In the genomic region with DNA sequence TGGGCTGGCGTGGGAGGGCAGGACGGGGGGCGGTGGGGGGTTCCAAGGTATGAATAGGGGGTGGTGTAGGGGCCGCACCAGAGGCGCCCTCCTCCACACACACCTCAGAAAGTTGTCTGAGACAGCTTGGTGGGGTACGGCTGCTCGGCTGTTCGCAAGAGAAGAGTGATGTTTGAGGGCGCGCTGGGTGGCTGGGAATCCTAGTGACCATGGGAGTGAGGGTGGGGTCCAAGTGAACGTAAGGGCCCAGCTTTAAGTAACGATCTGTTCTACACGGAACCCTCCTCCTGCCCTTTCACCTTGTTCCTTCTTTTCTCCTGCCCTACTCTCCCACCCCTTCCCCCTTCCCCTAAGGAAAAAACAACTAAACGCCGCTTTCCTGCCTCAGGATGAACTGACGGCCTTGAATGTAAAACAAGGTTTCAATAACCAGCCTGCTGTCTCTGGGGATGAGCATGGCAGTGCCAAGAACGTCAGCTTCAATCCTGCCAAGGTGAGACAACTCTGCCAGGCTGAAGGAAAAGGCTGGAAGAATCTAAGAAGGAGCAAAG, we compare ENCODE assay signal across 8 cellular contexts. TPM values are rescaled to one million over a fixed set of nuclear protein-coding genes. Genes with fewer than 3 reads are reported as not detected.
DNase-seq lines count a peak whose midpoint lies in the region; ATAC-seq and TF ChIP-seq lines count a peak whose summit lies in the region.

No MANE protein-coding gene starts in this region.

- DNase-seq in CD4-positive, CD25-positive, alpha-beta regulatory T cell, result no peak
- DNase-seq in cardiac fibroblast (ENCODE audit: low read depth in 2 of 2), result no peak
- peak; percentile 37 for DNase-seq in medulla oblongata (ENCODE audit: extremely low spot score)
- DNase-seq in NCI-H1436 treated with DMSO at 0.1 percent for 48 hours (lab: John Stamatoyannopoulos, UW), result no peak
- DNase-seq in HK-2 (ENCODE audit: unreplicated experiment), result no peak
- DNase-seq in glomerular visceral epithelial cell (ENCODE audit: extremely low spot score), result no peak
- no peak for DNase-seq in stimulated activated CD4-positive, alpha-beta T cell treated with anti-CD3 and anti-CD28 coated beads, Interleukin-15, amount 100 ng/mL, for 24 hours

- peaks cover 0 to 42% (median 3%) of the 10 kb centered on the region in 4 donors for H3K4me1 Mint-ChIP-seq in CD4-positive, CD25-positive, alpha-beta regulatory T cell

- H3K4me3 Mint-ChIP-seq in CD4-positive, CD25-positive, alpha-beta regulatory T cell, result peak overlapping the region; percentile 91 to 95 (median 92)

- H3K27ac Mint-ChIP-seq in CD4-positive, CD25-positive, alpha-beta regulatory T cell, result peak overlapping the region in 2 of 3 donors; percentile 71 to 93

- H3K27me3 ChIP-seq in CD4-positive, CD25-positive, alpha-beta regulatory T cell (ENCODE audit: control insufficient read depth, insufficient read depth, low read length), result no peaks in the 10 kb centered on the region
- peaks cover 26% of the 10 kb centered on the region for H3K27me3 ChIP-seq in HUES48 (ENCODE audit: control insufficient read depth, insufficient read depth, low read length)

- TF ChIP-seq CTCF in cardiac fibroblast (IDR thresholded peaks at IDR 0.05; ENCODE audit: low read depth, low read length), result no peak

- H3K9ac ChIP-seq in HUES48 (ENCODE audit: low read depth, low read length), result no peak overlapping the region

- H3K36me3 ChIP-seq in CD4-positive, CD25-positive, alpha-beta regulatory T cell (ENCODE audit: control insufficient read depth, insufficient read depth, low read length), result peaks cover 29% of the 10 kb centered on the region
- H3K36me3 ChIP-seq in HUES48 (ENCODE audit: control insufficient read depth, insufficient read depth, low read length), result peaks cover 36% of the 10 kb centered on the region

- no peaks in the 10 kb centered on the region for H3K9me3 Mint-ChIP-seq in CD4-positive, CD25-positive, alpha-beta regulatory T cell

- no peaks in the 10 kb centered on the region for H3K27me3 Mint-ChIP-seq in CD4-positive, CD25-positive, alpha-beta regulatory T cell

- H3K4me3 ChIP-seq in CD4-positive, CD25-positive, alpha-beta regulatory T cell (ENCODE audit: low read depth, low read length), result peak overlapping the region; percentile 66
- peak overlapping the region; percentile 66 for H3K4me3 ChIP-seq in HUES48 (ENCODE audit: low read depth, low read length)
- H3K4me3 ChIP-seq in cardiac fibroblast (replicated peaks in 1 of 2; ENCODE audit: low read depth in 2 of 2, low read length in 2 of 2), result peak overlapping the region; percentile 62 to 67

- no peak for ATAC-seq in CD4-positive, CD25-positive, alpha-beta regulatory T cell (ENCODE audit: low read depth in 2 of 2)

- peaks cover 19% of the 10 kb centered on the region for H3K4me1 ChIP-seq in CD4-positive, CD25-positive, alpha-beta regulatory T cell (ENCODE audit: control insufficient read depth, insufficient read depth, low read length, poor library complexity, severe bottlenecking)
- H3K4me1 ChIP-seq in HUES48 (ENCODE audit: control insufficient read depth, insufficient read depth, low read length), result 0 out of 2 replicates have a peak, but pooled peaks cover 6% of the 10 kb centered on the region

- peak overlapping the region; percentile 84 for H3K27ac ChIP-seq in CD4-positive, CD25-positive, alpha-beta regulatory T cell (ENCODE audit: insufficient read depth, low read length, poor library complexity, severe bottlenecking)
- peak overlapping the region; percentile 83 for H3K27ac ChIP-seq in HUES48 (ENCODE audit: low read depth, low read length)

- no peaks in the 10 kb centered on the region for H3K9me3 ChIP-seq in CD4-positive, CD25-positive, alpha-beta regulatory T cell (ENCODE audit: control insufficient read depth in 2 of 2, low read length in 2 of 2)
- H3K9me3 ChIP-seq in HUES48 (ENCODE audit: control insufficient read depth, insufficient read depth, low read length), result peaks cover 46% of the 10 kb centered on the region

- peaks cover 16% of the 10 kb centered on the region for H3K36me3 Mint-ChIP-seq in CD4-positive, CD25-positive, alpha-beta regulatory T cell

RNA-seq across cellular contexts. Expression of a gene that starts 0.7 kb away (rescaled TPM):
- 83.8 TPM for total RNA-seq in CD4-positive, CD25-positive, alpha-beta regulatory T cell
- polyA plus RNA-seq in CD4-positive, CD25-positive, alpha-beta regulatory T cell, result 1 to 10 TPM; 6.3 to 9.7 (median 8.2) TPM

RNA-seq across cellular contexts. Expression of a gene that starts 7.7 kb away (rescaled TPM):
- 504 TPM for total RNA-seq in CD4-positive, CD25-positive, alpha-beta regulatory T cell
- 1,000 to 10,000 TPM in 3 of 4 donors, 100 to 1,000 TPM in 1; 997 to 1,278 (median 1,072) TPM for polyA plus RNA-seq in CD4-positive, CD25-positive, alpha-beta regulatory T cell

RNA-seq across cellular contexts. Expression of a gene that starts 12.5 kb away (rescaled TPM):
- 81.0 TPM for total RNA-seq in CD4-positive, CD25-positive, alpha-beta regulatory T cell
- polyA plus RNA-seq in CD4-positive, CD25-positive, alpha-beta regulatory T cell, result 1 to 10 TPM; 1.6 to 4.3 (median 3.2) TPM

RNA-seq across cellular contexts. Expression of a gene that starts 23.4 kb away (rescaled TPM):
- total RNA-seq in CD4-positive, CD25-positive, alpha-beta regulatory T cell, result 49.9 TPM
- 1 to 10 TPM; 1.8 to 3.3 (median 2.5) TPM for polyA plus RNA-seq in CD4-positive, CD25-positive, alpha-beta regulatory T cell

RNA-seq across cellular contexts. Expression of a gene that starts 25.6 kb away (rescaled TPM):
- 4.4 TPM for total RNA-seq in CD4-positive, CD25-positive, alpha-beta regulatory T cell
- under 1 TPM in 1 of 4 donors, not detected in 3; 0.05 TPM for polyA plus RNA-seq in CD4-positive, CD25-positive, alpha-beta regulatory T cell
